In the genomic region with DNA sequence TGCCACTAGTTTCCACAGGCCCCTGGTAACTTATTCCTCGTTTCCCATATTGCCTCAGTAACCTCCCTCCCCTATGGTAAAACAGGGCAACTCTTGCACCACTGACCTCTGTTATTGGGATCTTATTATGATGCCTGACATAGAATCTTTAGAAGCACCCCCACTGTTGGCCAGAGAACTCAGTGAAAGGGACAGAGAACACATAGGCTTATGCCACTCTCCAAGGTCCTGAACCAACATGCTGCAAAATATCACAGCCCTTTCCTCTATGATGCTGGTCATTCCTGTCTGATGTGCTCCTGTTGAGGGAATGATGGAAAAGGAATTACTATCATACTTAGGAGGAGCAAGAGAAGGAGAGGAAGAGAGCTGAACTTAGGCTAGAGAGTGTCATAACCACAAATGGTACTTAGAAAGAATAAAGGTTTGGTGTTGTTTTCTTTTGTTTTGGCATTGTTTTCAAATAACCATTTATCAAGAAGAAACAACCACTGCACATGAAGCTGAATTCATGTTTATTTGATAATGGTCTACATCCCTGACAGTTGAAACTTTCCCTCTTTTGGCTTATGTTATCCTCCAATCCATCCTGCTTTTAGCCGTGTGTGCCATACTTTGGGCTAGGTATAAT, we compare ENCODE assay signal across 12 cellular contexts.
A peak's percentile ranks its signal among the peaks of the same experiment; 100 is the strongest.
DNase-seq lines count a peak whose midpoint lies in the region; ATAC-seq and TF ChIP-seq lines count a peak whose summit lies in the region.
"Had no signal": no experiment of that assay in that cellular context is flagged by ENCODE, and none has a peak within 500 bp of the region (broad histone marks: within the 10 kb centered on the region; RNA-seq: fewer than 3 reads in every experiment).

No MANE protein-coding gene starts in this region.

- no peak for TF ChIP-seq RAD21 in liver (IDR thresholded peaks at IDR 0.05)

- no peak overlapping the region for H3K27ac Mint-ChIP-seq in activated naive CD8-positive, alpha-beta T cell treated with anti-CD3 and anti-CD28 coated beads for 36 hours

- H3K36me3 Mint-ChIP-seq in activated naive CD8-positive, alpha-beta T cell treated with anti-CD3 and anti-CD28 coated beads for 36 hours: no peaks in the 10 kb centered on the region

- no peaks in the 10 kb centered on the region for H3K4me1 Mint-ChIP-seq in activated naive CD8-positive, alpha-beta T cell treated with anti-CD3 and anti-CD28 coated beads for 36 hours

- H3K27ac ChIP-seq in brain microvascular endothelial cell (no peak overlapping the region), liver (ENCODE audit: low read depth in 1 of 2, low read length in 2 of 2) (no peak overlapping the region), caudate nucleus (ENCODE audit: low read depth, low read length) (no peak overlapping the region)
- H3K27ac ChIP-seq: Peyer's patch, upper lobe of left lung had no signal

- H3K36me3 ChIP-seq in brain microvascular endothelial cell (replicated peaks) (no peaks in the 10 kb centered on the region), liver (ENCODE audit: control insufficient read depth in 4 of 4, insufficient read depth in 3 of 4, low read depth in 1 of 4, low read length in 3 of 4) (no peaks in the 10 kb centered on the region)
- H3K36me3 ChIP-seq: Peyer's patch, upper lobe of left lung had no signal

- no peak for ATAC-seq in HG03442 (IDR thresholded peaks at IDR 0.05; ENCODE audit: unreplicated experiment)

- H3K27me3 Mint-ChIP-seq in activated naive CD8-positive, alpha-beta T cell treated with anti-CD3 and anti-CD28 coated beads for 36 hours: no peaks in the 10 kb centered on the region

- peak; percentile 27 for DNase-seq in GM12865 (ENCODE audit: low read depth)
- DNase-seq in LoVo (ENCODE audit: low spot score): peak; percentile 23
- DNase-seq in brain microvascular endothelial cell: peak; percentile 15
- DNase-seq in NCI-H1930 (lab: John Stamatoyannopoulos, UW): no peak
- DNase-seq in caudate nucleus (lab: John Stamatoyannopoulos, UW): no peak
- no peak for DNase-seq in activated naive CD8-positive, alpha-beta T cell treated with anti-CD3 and anti-CD28 coated beads for 36 hours
- DNase-seq: effector CD8-positive, alpha-beta T cell; Peyer's patch; stimulated activated CD4-positive, alpha-beta T cell treated with anti-CD3 and anti-CD28 coated beads, Interleukin-2, amount 100 ng/mL, for 48 hours; upper lobe of left lung had no signal

- in situ Hi-C loops in brain microvascular endothelial cell (cut with HindIII; ENCODE audit: low pct_ligation_motif_present, low sequenced_read_pairs): no loop called here

- H3K27me3 ChIP-seq in brain microvascular endothelial cell (replicated peaks): no peaks in the 10 kb centered on the region
- no peaks in the 10 kb centered on the region for H3K27me3 ChIP-seq in liver (ENCODE audit: control insufficient read depth in 4 of 4, insufficient read depth in 4 of 4, low read length in 3 of 4)
- H3K27me3 ChIP-seq: Peyer's patch, upper lobe of left lung had no signal

- 73% methylated on average over 2 of the region's 2 CpGs for WGBS in liver

- H3K4me3 Mint-ChIP-seq in activated naive CD8-positive, alpha-beta T cell treated with anti-CD3 and anti-CD28 coated beads for 36 hours: no peak overlapping the region

- no peak overlapping the region for H3K9ac ChIP-seq in liver (ENCODE audit: low read depth in 1 of 2, low read length in 2 of 2)

- H3K9me3 ChIP-seq in liver (ENCODE audit: control insufficient read depth in 4 of 4, low read length in 3 of 4): no peaks in the 10 kb centered on the region
- H3K9me3 ChIP-seq: Peyer's patch, upper lobe of left lung had no signal

- TF ChIP-seq CTCF in GM12865 (IDR thresholded peaks at IDR 0.05; ENCODE audit: insufficient read depth, low read depth, low read length, missing control alignments) (no peak), brain microvascular endothelial cell (IDR thresholded peaks at IDR 0.05; ENCODE audit: low read depth, low read length, missing control alignments) (no peak), liver (IDR thresholded peaks at IDR 0.05; ENCODE audit: low read depth, low read length, missing input control) (no peak)

- no peaks in the 10 kb centered on the region for H3K4me1 ChIP-seq in liver (ENCODE audit: control insufficient read depth in 4 of 4, insufficient read depth in 4 of 4, low read length in 3 of 4)
- H3K4me1 ChIP-seq: Peyer's patch, upper lobe of left lung had no signal

- no peaks in the 10 kb centered on the region for H3K9me3 Mint-ChIP-seq in activated naive CD8-positive, alpha-beta T cell treated with anti-CD3 and anti-CD28 coated beads for 36 hours

- no peak overlapping the region for H3K4me3 ChIP-seq in GM12865 (ENCODE audit: low read depth, low read length)
- no peak overlapping the region for H3K4me3 ChIP-seq in brain microvascular endothelial cell (ENCODE audit: low read depth, low read length)
- H3K4me3 ChIP-seq in liver (ENCODE audit: low read depth in 1 of 3, low read length in 3 of 3): no peak overlapping the region
- H3K4me3 ChIP-seq: Peyer's patch, upper lobe of left lung had no signal

TF ChIP-seq in liver, 16 proteins besides CTCF, POLR2A, EP300 and RAD21:
- TF ChIP-seq REST (IDR thresholded peaks at IDR 0.05) (peak; percentile 99), TAF1 (conservative IDR thresholded peaks at IDR 0.05) (no peak)

Comparison
In these comparisons a context has a peak if more than half of its experiments do, and no peak if none do; other contexts are left out.
1. DNase-seq: peak in GM12865 (single experiment), LoVo (single experiment) and brain microvascular endothelial cell (single experiment); none in NCI-H1930 (0 of 2), caudate nucleus (0 of 61) and activated naive CD8-positive, alpha-beta T cell treated with anti-CD3 and anti-CD28 coated beads for 36 hours (single experiment).